In the genomic region with DNA sequence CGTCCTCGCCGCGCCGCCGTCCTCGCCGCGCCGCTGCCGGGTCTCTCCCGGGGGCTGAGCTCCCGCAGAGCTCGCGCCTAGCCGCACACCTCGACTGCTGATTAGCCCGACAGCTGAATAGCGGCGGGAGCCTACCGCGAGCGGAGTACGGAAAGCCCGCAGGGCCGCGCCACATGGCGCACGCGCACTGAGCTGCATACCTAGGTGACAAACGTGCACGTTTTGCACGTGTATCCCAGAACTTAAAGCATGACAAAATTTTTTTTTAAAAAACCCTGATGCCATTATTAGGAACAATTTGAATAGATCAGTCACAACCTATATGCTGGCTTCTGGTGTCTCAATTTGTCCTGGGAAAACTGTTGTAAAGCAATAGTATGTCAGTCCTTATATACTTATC, we compare ENCODE assay signal across 8 cellular contexts. TPM values are rescaled to one million over a fixed set of nuclear protein-coding genes. Genes with fewer than 3 reads are reported as not detected.
A peak's percentile ranks its signal among the peaks of the same experiment; 100 is the strongest.
DNase-seq lines count a peak whose midpoint lies in the region; ATAC-seq and TF ChIP-seq lines count a peak whose summit lies in the region.

A gene with protein sequence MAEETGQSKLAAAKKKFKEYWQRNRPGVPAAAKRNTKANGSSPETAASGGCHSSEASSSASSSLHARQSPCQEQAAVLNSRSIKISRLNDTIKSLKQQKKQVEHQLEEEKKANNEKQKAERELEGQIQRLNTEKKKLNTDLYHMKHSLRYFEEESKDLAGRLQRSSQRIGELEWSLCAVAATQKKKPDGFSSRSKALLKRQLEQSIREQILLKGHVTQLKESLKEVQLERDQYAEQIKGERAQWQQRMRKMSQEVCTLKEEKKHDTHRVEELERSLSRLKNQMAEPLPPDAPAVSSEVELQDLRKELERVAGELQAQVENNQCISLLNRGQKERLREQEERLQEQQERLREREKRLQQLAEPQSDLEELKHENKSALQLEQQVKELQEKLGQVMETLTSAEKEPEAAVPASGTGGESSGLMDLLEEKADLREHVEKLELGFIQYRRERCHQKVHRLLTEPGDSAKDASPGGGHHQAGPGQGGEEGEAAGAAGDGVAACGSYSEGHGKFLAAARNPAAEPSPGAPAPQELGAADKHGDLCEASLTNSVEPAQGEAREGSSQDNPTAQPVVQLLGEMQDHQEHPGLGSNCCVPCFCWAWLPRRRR (minus strand): TSS at position 122 of the 400 bp plus-strand sequence. CDS start 48,117 bp downstream, outside the sequence.

- H2AFZ ChIP-seq in OCI-LY3 (ENCODE audit: low read depth, low read length) (peak within 1 kb of the TSS; percentile 53; the same call in 1 of the 2 replicates), neural cell (ENCODE audit: low read depth, low read length) (no peak within 1 kb of the TSS)

- H3K27me3 ChIP-seq in OCI-LY3 (ENCODE audit: low read depth, low read length): no peaks in the 10 kb centered on the region
- H3K27me3 ChIP-seq in neural cell (ENCODE audit: insufficient read depth, low read depth, low read length): peaks cover 14% of the 10 kb centered on the region

- H3K79me2 ChIP-seq in OCI-LY3 (ENCODE audit: low read length) (no peaks in the 10 kb centered on the region), neural cell (replicated peaks; ENCODE audit: insufficient read depth, low read length) (no peaks in the 10 kb centered on the region)

- DNase-seq in AG04449 (ENCODE audit: low read depth, low spot score) (peak; percentile 34), fibroblast of the aortic adventitia (ENCODE audit: low read depth) (peak; percentile 74)
- DNase-seq in activated T-helper 1 cell treated with anti-CD3 and anti-CD28 coated beads, Interleukin-2, amount 50 U/mL, for 16 hours (ENCODE audit: low read depth in 1 of 2, low spot score in 1 of 2): peak; percentile 69 to 74
- peak; percentile 74 to 87 for DNase-seq in stimulated activated naive CD8-positive, alpha-beta T cell treated with anti-CD3 and anti-CD28 coated beads, Interleukin-15, amount 100 ng/mL, for 72 hours

- no peaks in the 10 kb centered on the region for H3K9me3 Mint-ChIP-seq in stimulated activated naive CD8-positive, alpha-beta T cell treated with anti-CD3 and anti-CD28 coated beads, Interleukin-15, amount 100 ng/mL, for 72 hours

- H3K4me3 Mint-ChIP-seq in stimulated activated naive CD8-positive, alpha-beta T cell treated with anti-CD3 and anti-CD28 coated beads, Interleukin-15, amount 100 ng/mL, for 72 hours: peak within 1 kb of the TSS; percentile 94 to 98

- H3K36me3 ChIP-seq in OCI-LY3 (replicated peaks; ENCODE audit: low read depth, low read length): no peaks in the 10 kb centered on the region
- no peaks in the 10 kb centered on the region for H3K36me3 ChIP-seq in neural cell (ENCODE audit: insufficient read depth, low read length)

- H3K4me2 ChIP-seq in OCI-LY3 (ENCODE audit: low read length) (peak within 1 kb of the TSS; percentile 51), neural cell (ENCODE audit: low read length) (peak within 1 kb of the TSS; percentile 70)

- no peak for TF ChIP-seq CTCF in AG04449 (IDR thresholded peaks at IDR 0.05; ENCODE audit: insufficient read depth, low read length, missing control alignments)
- no peak for TF ChIP-seq CTCF in OCI-LY3 (IDR thresholded peaks at IDR 0.05; ENCODE audit: low read depth, low read length)
- no peak for TF ChIP-seq CTCF in fibroblast of the aortic adventitia (IDR thresholded peaks at IDR 0.05; ENCODE audit: insufficient read depth, low read length)
- TF ChIP-seq CTCF in neural cell (IDR thresholded peaks at IDR 0.05; ENCODE audit: poor library complexity, severe bottlenecking): no peak

- peak within 1 kb of the TSS; percentile 95 to 98 for H3K27ac Mint-ChIP-seq in stimulated activated naive CD8-positive, alpha-beta T cell treated with anti-CD3 and anti-CD28 coated beads, Interleukin-15, amount 100 ng/mL, for 72 hours

- H3K9ac ChIP-seq in OCI-LY3 (ENCODE audit: low read length) (peak within 1 kb of the TSS; percentile 24; the same call in 1 of the 2 replicates), neural cell (ENCODE audit: low read length) (peak within 1 kb of the TSS; percentile 55)

- TF ChIP-seq RAD21 in neural cell (conservative IDR thresholded peaks at IDR 0.05): no peak

- CTCF ChIA-PET in AG04449 (lab: Yijun Ruan, JAX): interaction anchor here (1.0 kb wide), 1 partner anchor 144 kb away, joined by 3 read pairs; no protein-coding TSS in a partner anchor

- no peaks in the 10 kb centered on the region for H3F3A ChIP-seq in neural cell (ENCODE audit: insufficient read depth, low read length, poor library complexity, severe bottlenecking)

- no peaks in the 10 kb centered on the region for H3K9me3 ChIP-seq in OCI-LY3 (ENCODE audit: insufficient read depth, low read length)
- no peaks in the 10 kb centered on the region for H3K9me3 ChIP-seq in neural cell (ENCODE audit: low read length)

- TF ChIP-seq EP300 in neural cell (conservative IDR thresholded peaks at IDR 0.05; ENCODE audit: poor library complexity, severe bottlenecking): peak; percentile 28

- H4K20me1 ChIP-seq in OCI-LY3 (ENCODE audit: insufficient read depth, low read length): no peaks in the 10 kb centered on the region
- H4K20me1 ChIP-seq in neural cell (ENCODE audit: insufficient read depth): no peaks in the 10 kb centered on the region

- H3K4me1 Mint-ChIP-seq in stimulated activated naive CD8-positive, alpha-beta T cell treated with anti-CD3 and anti-CD28 coated beads, Interleukin-15, amount 100 ng/mL, for 72 hours: peaks cover 31% of the 10 kb centered on the region

- no peaks in the 10 kb centered on the region for H3K9me2 ChIP-seq in neural cell (ENCODE audit: insufficient read depth, low read length)

- POLR2A ChIA-PET in AG04449 (lab: Yijun Ruan, JAX): interaction anchor here (1.1 kb wide), 1 partner anchor 146 kb away, joined by 3 read pairs; a partner anchor contains a TSS

- H3K4me3 ChIP-seq in AG04449 (ENCODE audit: low read depth, low read length): peak within 1 kb of the TSS; percentile 66
- peak within 1 kb of the TSS; percentile 67 for H3K4me3 ChIP-seq in OCI-LY3 (ENCODE audit: low read length)
- peak within 1 kb of the TSS; percentile 70 for H3K4me3 ChIP-seq in fibroblast of the aortic adventitia (ENCODE audit: low read depth, low read length)
- H3K4me3 ChIP-seq in neural cell (ENCODE audit: low read length): peak within 1 kb of the TSS; percentile 74

- H3K27me3 Mint-ChIP-seq in stimulated activated naive CD8-positive, alpha-beta T cell treated with anti-CD3 and anti-CD28 coated beads, Interleukin-15, amount 100 ng/mL, for 72 hours: peaks cover 11% of the 10 kb centered on the region

- H3K4me1 ChIP-seq in OCI-LY3 (ENCODE audit: low read length): no peaks in the 10 kb centered on the region

- H3K27ac ChIP-seq in OCI-LY3 (ENCODE audit: low read length) (no peak within 1 kb of the TSS), neural cell (ENCODE audit: low read length) (no peak within 1 kb of the TSS)

- ATAC-seq in GM19035 (IDR thresholded peaks at IDR 0.05; ENCODE audit: unreplicated experiment) (peak; percentile 74), HG03520 (IDR thresholded peaks at IDR 0.05; ENCODE audit: unreplicated experiment) (peak; percentile 41)
- ATAC-seq in stimulated activated naive CD8-positive, alpha-beta T cell treated with anti-CD3 and anti-CD28 coated beads, Interleukin-15, amount 100 ng/mL, for 72 hours: peak; percentile 85

TF ChIP-seq in neural cell, 6 proteins besides CTCF, POLR2A, EP300 and RAD21:
- TF ChIP-seq MXI1 (conservative IDR thresholded peaks at IDR 0.05; ENCODE audit: poor library complexity, severe bottlenecking) (peak; percentile 97), EZH2 (IDR thresholded peaks at IDR 0.05; ENCODE audit: borderline replicate concordance, insufficient read depth, low read length, poor library complexity, severe bottlenecking) (no peak), POLR2AphosphoS5 (IDR thresholded peaks at IDR 0.05) (peak; percentile 76)

RNA-seq across cellular contexts. Expression of the gene that starts here (rescaled TPM):
- total RNA-seq in fibroblast of the aortic adventitia (ENCODE audit: low replicate concordance): 18.9 and 23.5 TPM in 2 replicates
- 214 and 225 TPM in 2 replicates for polyA plus RNA-seq in neural cell
- polyA minus RNA-seq in neural cell: 61.7 and 64.5 TPM in 2 replicates
